ENCODE assay signal across 7 cellular contexts in genomic region chr13:32019612-32020233, GRCh38. TPM values are rescaled to one million over a fixed set of nuclear protein-coding genes. Genes with fewer than 3 reads are reported as not detected.
DNase-seq lines count a peak whose midpoint lies in the region; ATAC-seq and TF ChIP-seq lines count a peak whose summit lies in the region.

No MANE protein-coding gene starts in this region.

- in situ Hi-C loops in SK-MEL-5 (cut with HindIII; ENCODE audit: low pct_unique_long_range_greater_than_20kb, low sequenced_read_pairs) = no loop called here

- no peaks in the 10 kb centered on the region for H3K4me1 ChIP-seq in mucosa of descending colon (ENCODE audit: low read depth)

- DNase-seq in EL = peak; percentile 61
- DNase-seq in GM19238 (ENCODE audit: insufficient read length, low spot score) = peak; percentile 44
- peak; percentile 55 for DNase-seq in Jurkat, Clone E6-1 (ENCODE audit: low read depth, low spot score)
- DNase-seq in SK-MEL-5 (ENCODE audit: low read depth, low spot score) = peak; percentile 76
- peak; percentile 55 for DNase-seq in epithelial cell of esophagus (ENCODE audit: low read depth)
- peak in 1 of 3 donors; percentile 71 for DNase-seq in mucosa of descending colon

- no peak overlapping the region for H3K4me3 ChIP-seq in Jurkat, Clone E6-1 (ENCODE audit: low read length)
- no peak overlapping the region for H3K4me3 ChIP-seq in epithelial cell of esophagus (ENCODE audit: low read length)
- H3K4me3 ChIP-seq in mucosa of descending colon = no peak overlapping the region

- TF ChIP-seq CTCF in epithelial cell of esophagus (IDR thresholded peaks at IDR 0.05; ENCODE audit: insufficient read depth, low read depth, low read length, missing control alignments) (peak; percentile 66), mucosa of descending colon (IDR thresholded peaks at IDR 0.05) (no peak)

- intact Hi-C loops in mucosa of descending colon (cut with DNase I, micrococcal nuclease) = loop anchor here in 1 of 2 donors (10.0 kb wide), 1 partner anchor 275 kb away; no protein-coding TSS in a partner anchor

- H3K9me3 ChIP-seq in mucosa of descending colon = no peaks in the 10 kb centered on the region

- ATAC-seq in mucosa of descending colon (peak; percentile 57), HG03196 (IDR thresholded peaks at IDR 0.05; ENCODE audit: unreplicated experiment) (no peak)

- H3K36me3 ChIP-seq in mucosa of descending colon (ENCODE audit: low read depth) = no peaks in the 10 kb centered on the region

RNA-seq across cellular contexts. Expression of gene FRY, which starts 11.9 kb away (rescaled TPM):
- polyA plus RNA-seq in Jurkat, Clone E6-1 (2012; ENCODE audit: insufficient read depth, insufficient read length) = 5.1 TPM
- total RNA-seq in SK-MEL-5 (2014; rRNA removed; shearing (Covaris generic)) = 0.11 and 0.29 TPM in 2 replicates
- 0.22 and 0.36 TPM in 2 replicates for polyA plus RNA-seq in SK-MEL-5 (2015; cell fraction: cytosol; rRNA removed)
- 0.33 and 1.1 TPM in 2 replicates for polyA plus RNA-seq in SK-MEL-5 (2015; cell fraction: nucleus; rRNA removed)
- 10 to 100 TPM in 2 of 3 donors, 1 to 10 TPM in 1; 9.2 to 38.5 (median 10.5) TPM for total RNA-seq in mucosa of descending colon
